ENCODE assay signal across 23 cellular contexts in the genomic region with DNA sequence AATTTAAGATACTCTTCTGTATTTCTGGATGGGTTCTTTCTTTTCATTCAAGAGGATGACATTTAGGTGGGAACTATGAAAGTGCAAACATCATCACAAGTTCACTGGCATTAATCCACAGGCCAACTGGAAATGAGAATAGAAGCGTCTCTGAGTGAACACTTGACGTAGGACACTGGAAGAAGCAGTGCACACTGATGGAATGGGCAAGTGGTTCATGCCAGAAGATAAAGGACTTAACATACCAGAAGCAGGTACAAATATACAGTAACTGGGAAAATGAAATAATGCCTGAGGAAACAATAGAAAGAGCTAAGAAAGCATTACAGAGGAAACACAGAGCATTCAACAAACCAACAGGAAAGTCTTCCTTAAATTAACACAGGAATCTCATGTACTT.
DNase-seq lines count a peak whose midpoint lies in the region; ATAC-seq and TF ChIP-seq lines count a peak whose summit lies in the region.
"Had no signal": no experiment of that assay in that cellular context is flagged by ENCODE, and none has a peak within 500 bp of the region (broad histone marks: within the 10 kb centered on the region; RNA-seq: fewer than 3 reads in every experiment).

No MANE protein-coding gene starts in this region.

- no peak for ATAC-seq in activated naive CD4-positive, alpha-beta T cell treated with anti-CD3 and anti-CD28 coated beads, Interleukin-2, amount 50 U/mL, for 72 hours
- no peak for ATAC-seq in RWPE2 (ENCODE audit: low read depth)
- ATAC-seq in psoas muscle, result peak in 1 of 4 donors; percentile 77
- ATAC-seq in HG02763 (IDR thresholded peaks at IDR 0.05; ENCODE audit: unreplicated experiment), result no peak
- ATAC-seq: left colon had no signal

- peaks cover 40 to 64% of the 10 kb centered on the region in 2 donors for H3K36me3 Mint-ChIP-seq in activated naive CD4-positive, alpha-beta T cell treated with anti-CD3 and anti-CD28 coated beads, Interleukin-2, amount 50 U/mL, for 72 hours

- 19 to 46% (median 20%) methylated on average over 2 of the region's 2 CpGs for WGBS in psoas muscle, 3 donors

- peak overlapping the region; percentile 35 to 37 for H3K27ac Mint-ChIP-seq in activated naive CD4-positive, alpha-beta T cell treated with anti-CD3 and anti-CD28 coated beads, Interleukin-2, amount 50 U/mL, for 72 hours
- H3K27ac Mint-ChIP-seq: memory B cell had no signal

- H3K36me3 ChIP-seq in RWPE2 (ENCODE audit: low read depth) (no peaks in the 10 kb centered on the region), psoas muscle (ENCODE audit: insufficient read depth in 1 of 2, low read depth in 1 of 2) (no peaks in the 10 kb centered on the region)
- H3K36me3 ChIP-seq: colonic mucosa had no signal

- peak overlapping the region; percentile 66 for H3K27ac ChIP-seq in RWPE2 (ENCODE audit: poor library complexity, severe bottlenecking)
- H3K27ac ChIP-seq in epithelial cell of prostate, result peak overlapping the region; percentile 62
- peak overlapping the region; percentile 13 for H3K27ac ChIP-seq in psoas muscle
- H3K27ac ChIP-seq: BLaER1 treated with 17β-estradiol and CSF1 and Interleukin-3, amounts not matched to agents 10 nM and 100 nM; colonic mucosa; heart left ventricle; stomach; tibial artery had no signal

- intact Hi-C loops in psoas muscle (cut with DNase I), result no loop called here

- no peaks in the 10 kb centered on the region for H3K9me3 ChIP-seq in RWPE2 (ENCODE audit: severe bottlenecking)
- no peaks in the 10 kb centered on the region for H3K9me3 ChIP-seq in psoas muscle
- H3K9me3 ChIP-seq: colonic mucosa, heart left ventricle, stomach, tibial artery had no signal

- TF ChIP-seq CTCF in RWPE2 (IDR thresholded peaks at IDR 0.05; ENCODE audit: poor library complexity, severe bottlenecking) (no peak), psoas muscle (IDR thresholded peaks at IDR 0.05) (no peak)

- no peak for DNase-seq in activated naive CD4-positive, alpha-beta T cell treated with anti-CD3 and anti-CD28 coated beads, Interleukin-2, amount 50 U/mL, for 72 hours (ENCODE audit: low spot score in 2 of 2)
- DNase-seq in activated naive CD4-positive, alpha-beta T cell treated with Interleukin-2 at 50 U/mL for 16 hours, result no peak
- DNase-seq in RWPE2 (ENCODE audit: low spot score) (no peak), epithelial cell of prostate (ENCODE audit: low read depth, low spot score) (no peak), psoas muscle (no peak), NCI-H2081 treated with DMSO at 0.1 percent for 48 hours (lab: John Stamatoyannopoulos, UW) (no peak), NCI-H2107 (lab: John Stamatoyannopoulos, UW) (no peak)
- DNase-seq: activated CD4-positive, alpha-beta T cell treated with anti-CD3 and anti-CD28 coated beads, Interleukin-2, amount 10 ng/mL, durations not matched to agents 7 days and 5 days; Calu3; colonic mucosa; H7; left colon; NCI-H1092; NCI-H187 treated with DMSO at 0.1 percent for 48 hours; NCI-H69; occipital lobe; stimulated activated CD4-positive, alpha-beta T cell treated with anti-CD3 and anti-CD28 coated beads, Interleukin-12 subunit alpha, Interleukin-12 subunit beta, amount 100 ng/mL, for 4 hours; stomach; tibial artery had no signal

- peaks cover 0 to 3% of the 10 kb centered on the region in 2 donors for H3K9me3 Mint-ChIP-seq in activated naive CD4-positive, alpha-beta T cell treated with anti-CD3 and anti-CD28 coated beads, Interleukin-2, amount 50 U/mL, for 72 hours

- H3K27me3 ChIP-seq in RWPE2 (ENCODE audit: insufficient read depth, poor library complexity, severe bottlenecking) (no peaks in the 10 kb centered on the region), psoas muscle (ENCODE audit: insufficient read depth in 3 of 3, low read length in 2 of 3) (no peaks in the 10 kb centered on the region)
- H3K27me3 ChIP-seq: BLaER1 treated with 17β-estradiol and CSF1 and Interleukin-3, amounts not matched to agents 10 nM and 100 nM; colonic mucosa; heart left ventricle; stomach; tibial artery had no signal

- H3K4me3 ChIP-seq in RWPE2 (ENCODE audit: severe bottlenecking) (no peak overlapping the region), psoas muscle (no peak overlapping the region)
- H3K4me3 ChIP-seq: BLaER1 treated with 17β-estradiol and CSF1 and Interleukin-3, amounts not matched to agents 10 nM and 100 nM; colonic mucosa; heart left ventricle; stomach; tibial artery had no signal

- H3K4me1 ChIP-seq in RWPE2 (ENCODE audit: insufficient read depth, poor library complexity, severe bottlenecking) (peaks cover 18% of the 10 kb centered on the region), psoas muscle (peaks cover 13% of the 10 kb centered on the region)
- H3K4me1 ChIP-seq: BLaER1 treated with 17β-estradiol and CSF1 and Interleukin-3, amounts not matched to agents 10 nM and 100 nM; colonic mucosa; heart left ventricle; stomach had no signal

Comparison
In these comparisons a context has a peak if more than half of its experiments do, and no peak if none do; other contexts are left out.
1. H3K27ac ChIP-seq: peak in every context shown above with its lines; median percentile 66 in RWPE2; 62 in epithelial cell of prostate; 13 in psoas muscle.